In genomic region chr18:56066524-56067215, GRCh38 we compare ENCODE assay signal across 19 cellular contexts.
"Had no signal": no experiment of that assay in that cellular context is flagged by ENCODE, and none has a peak within 500 bp of the region (broad histone marks: within the 10 kb centered on the region; RNA-seq: fewer than 3 reads in every experiment).

No MANE protein-coding gene starts in this region.

- H3K36me3 ChIP-seq: upper lobe of right lung had no signal

- H3K9me3 ChIP-seq: testis, upper lobe of right lung had no signal

- H3K4me3 ChIP-seq: smooth muscle cell, testis, upper lobe of right lung had no signal

- H3K79me2 ChIP-seq: parathyroid adenoma had no signal

- H2AFZ ChIP-seq: parathyroid adenoma had no signal

- H3K27ac ChIP-seq: parathyroid adenoma, testis, upper lobe of right lung had no signal

- ATAC-seq: activated naive CD4-positive, alpha-beta T cell treated with anti-CD3 and anti-CD28 coated beads, Interleukin-2, amount 50 U/mL, for 72 hours; activated T-cell treated with anti-CD3 and anti-CD28 coated beads, Interleukin-2, amount 50 U/mL, for 72 hours; left colon; stimulated activated naive CD8-positive, alpha-beta T cell treated with anti-CD3 and anti-CD28 coated beads, Interleukin-15, Interleukin-2, amounts not matched to agents 100 U/mL and 50 U/mL, for 24 hours; T-helper 17 cell; upper lobe of right lung had no signal

- H3K27me3 ChIP-seq: testis, upper lobe of right lung had no signal

- DNase-seq: activated CD4-positive, alpha-beta T cell treated with anti-CD3 and anti-CD28 coated beads for 48 hours; activated CD8-positive, alpha-beta memory T cell treated with anti-CD3 and anti-CD28 coated beads, Interleukin-2, amount 50 U/mL, for 48 hours; activated gamma-delta T cell; activated T-cell treated with anti-CD3 and anti-CD28 coated beads, Interleukin-2, amount 50 U/mL, for 72 hours; amniotic stem cell; central memory CD4-positive, alpha-beta T cell; cortex of kidney; effector CD8-positive, alpha-beta T cell; head of caudate nucleus; immature natural killer cell; left colon; retina; stimulated activated naive CD8-positive, alpha-beta T cell treated with anti-CD3 and anti-CD28 coated beads, Interleukin-15, Interleukin-2, amounts not matched to agents 100 U/mL and 50 U/mL, for 24 hours; T-helper 17 cell; testis; upper lobe of right lung had no signal

- H3K9ac ChIP-seq: parathyroid adenoma had no signal

- H3K4me2 ChIP-seq: smooth muscle cell had no signal

- H3K4me1 ChIP-seq: parathyroid adenoma, testis, upper lobe of right lung had no signal
